29 cellular contexts compared by ENCODE assay signal in genomic region chr1:19819701-19820100, GRCh38. TPM values are rescaled to one million over a fixed set of nuclear protein-coding genes. Genes with fewer than 3 reads are reported as not detected.
"Had no signal": no experiment of that assay in that cellular context is flagged by ENCODE, and none has a peak within 500 bp of the region (broad histone marks: within the 10 kb centered on the region; RNA-seq: fewer than 3 reads in every experiment).

No MANE protein-coding gene starts in this region.

- H3K27ac Mint-ChIP-seq: activated CD4-positive, alpha-beta T cell treated with anti-CD3 and anti-CD28 coated beads for 36 hours; activated naive CD8-positive, alpha-beta T cell; mesothelial cell of epicardium; type B pancreatic cell; WTC11 had no signal

- H3K4me3 Mint-ChIP-seq: activated CD4-positive, alpha-beta T cell treated with anti-CD3 and anti-CD28 coated beads for 36 hours; activated naive CD8-positive, alpha-beta T cell; mesothelial cell of epicardium; type B pancreatic cell; WTC11 had no signal

- H3K4me3 ChIP-seq: cardiac muscle cell, coronary artery, dorsolateral prefrontal cortex, gastrocnemius medialis, thoracic aorta, vagina had no signal

- H3K4me1 ChIP-seq: vagina had no signal

- H3K9me3 Mint-ChIP-seq: mesothelial cell of epicardium, type B pancreatic cell had no signal

- DNase-seq: activated CD4-positive, alpha-beta T cell treated with anti-CD3 and anti-CD28 coated beads for 36 hours; activated effector memory CD4-positive, alpha-beta T cell treated with Interleukin-2 at 50 U/mL for 16 hours; activated naive CD4-positive, alpha-beta T cell treated with Interleukin-2 at 50 U/mL for 16 hours; activated T-cell treated with anti-CD3 and anti-CD28 coated beads for 4 hours; anterior cingulate cortex; cerebellar nuclear complex; dorsolateral prefrontal cortex; effector memory CD4-positive, alpha-beta T cell; erythroblast; gastrocnemius medialis; head of caudate nucleus; hippocampal formation; left ventricle myocardium superior; naive B cell; right cardiac atrium; stimulated activated CD4-positive, alpha-beta T cell treated with anti-CD3 and anti-CD28 coated beads, Interleukin-2, amount 100 ng/mL, for 48 hours; stimulated activated naive CD4-positive, alpha-beta T cell treated with Interleukin-2 at 50 U/mL for 16 hours; T-helper 2 cell had no signal

- ATAC-seq: activated CD4-positive, alpha-beta T cell treated with anti-CD3 and anti-CD28 coated beads for 36 hours; gastrocnemius medialis; left ventricle myocardium superior; right cardiac atrium; SK-N-SH treated with all-trans-retinoic acid at 6 μM for 48 hours; WTC11 had no signal

- H3K27me3 ChIP-seq: cardiac muscle cell, dorsolateral prefrontal cortex, gastrocnemius medialis, vagina had no signal

- H3K27me3 Mint-ChIP-seq: activated CD4-positive, alpha-beta T cell treated with anti-CD3 and anti-CD28 coated beads for 36 hours; activated naive CD8-positive, alpha-beta T cell had no signal

- H3K4me1 Mint-ChIP-seq: mesothelial cell of epicardium, naive B cell had no signal

- H3K9me3 ChIP-seq: gastrocnemius medialis, thoracic aorta, vagina had no signal

- H3K36me3 Mint-ChIP-seq: activated naive CD8-positive, alpha-beta T cell; mesothelial cell of epicardium; naive B cell; type B pancreatic cell; WTC11 had no signal

- H3K27ac ChIP-seq: cardiac muscle cell, coronary artery, dorsolateral prefrontal cortex, gastrocnemius medialis, thoracic aorta, vagina had no signal

- H3K36me3 ChIP-seq: cardiac muscle cell, gastrocnemius medialis, thoracic aorta, vagina had no signal

RNA-seq across cellular contexts. Expression of gene RNF186, which starts 4.6 kb away (rescaled TPM):
- total RNA-seq: activated CD4-positive, alpha-beta T cell treated with anti-CD3 and anti-CD28 coated beads for 36 hours; cardiac muscle cell; dorsolateral prefrontal cortex; left ventricle myocardium superior; mesothelial cell of epicardium; omental fat pad; right cardiac atrium; subcutaneous adipose tissue; thoracic aorta; vagina; WTC11 had no signal
